Comparison of ENCODE assay signal across 8 cellular contexts in the genomic region with DNA sequence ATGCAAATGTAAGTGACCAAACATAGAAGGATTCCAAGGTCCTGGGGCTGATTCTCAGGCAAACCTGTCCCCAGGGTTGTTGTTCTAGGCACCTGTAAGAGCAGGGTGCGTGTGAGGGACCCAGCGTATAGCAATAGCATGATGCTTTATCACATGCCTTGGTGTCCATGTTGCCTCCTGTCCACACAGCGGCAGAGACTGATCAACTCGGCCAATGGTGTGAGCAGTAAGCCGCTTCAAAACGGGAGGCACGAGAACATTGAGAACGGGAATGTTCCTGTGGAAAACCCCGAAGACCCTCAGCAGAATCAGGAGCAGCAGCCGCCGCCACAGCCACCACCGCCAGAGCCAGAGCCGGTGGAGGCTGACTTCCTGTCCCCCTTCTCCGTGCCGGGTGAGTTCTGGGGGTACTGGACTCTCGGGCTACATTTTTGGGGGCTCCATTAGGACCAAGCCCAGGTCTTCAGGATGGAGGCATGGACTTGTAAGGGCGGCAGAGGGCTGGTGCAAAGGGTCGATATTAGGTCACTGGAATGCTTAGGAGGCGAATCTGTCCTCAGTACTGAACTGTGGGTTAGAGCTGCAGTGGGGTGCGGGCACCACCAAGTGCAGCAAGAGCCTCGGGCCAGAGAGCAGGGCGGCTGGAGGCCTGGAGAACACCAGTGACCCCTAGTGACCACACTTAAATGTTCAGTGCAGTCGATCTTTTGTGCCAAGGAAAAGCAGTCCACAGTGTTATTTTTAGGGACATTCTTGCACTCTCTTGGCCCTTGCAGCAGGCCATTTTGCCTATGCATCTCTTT. TPM values are rescaled to one million over a fixed set of nuclear protein-coding genes. Genes with fewer than 3 reads are reported as not detected.
DNase-seq lines count a peak whose midpoint lies in the region; ATAC-seq lines count a peak whose summit lies in the region.

No MANE protein-coding gene starts in this region.

- DNase-seq in NCI-H1105 treated with DMSO at 0.1 percent for 48 hours (lab: John Stamatoyannopoulos, UW): peak; percentile 27
- DNase-seq in NCI-H1105 (lab: John Stamatoyannopoulos, UW): no peak
- DNase-seq in SHP77 (lab: John Stamatoyannopoulos, UW): peak; percentile 24 to 39
- peak; percentile 44 for DNase-seq in epidermal melanocyte (ENCODE audit: insufficient read length, low spot score)
- DNase-seq in middle frontal gyrus (ENCODE audit: extremely low spot score, low spot score): peak; percentile 18
- DNase-seq in T-helper 17 cell: no peak

- no peaks in the 10 kb centered on the region for H3K9me3 ChIP-seq in T-helper 17 cell (ENCODE audit: control insufficient read depth, low read length, poor library complexity, severe bottlenecking)

- H3K27me3 Mint-ChIP-seq in T-helper 17 cell: no peaks in the 10 kb centered on the region

- H3K4me1 Mint-ChIP-seq in T-helper 17 cell: peaks cover 1% of the 10 kb centered on the region

- H3K36me3 Mint-ChIP-seq in T-helper 17 cell (ENCODE audit: low read depth): no peaks in the 10 kb centered on the region

- ATAC-seq in HG03342 (IDR thresholded peaks at IDR 0.05; ENCODE audit: unreplicated experiment): peak; percentile 55
- no peak for ATAC-seq in HG02973 (IDR thresholded peaks at IDR 0.05; ENCODE audit: unreplicated experiment)
- no peak for ATAC-seq in T-helper 17 cell

- no peak overlapping the region for H3K4me3 Mint-ChIP-seq in T-helper 17 cell

- no peak overlapping the region for H3K27ac Mint-ChIP-seq in T-helper 17 cell

RNA-seq across cellular contexts. Expression of a gene that starts 57.2 kb away (rescaled TPM):
- 10 to 100 TPM; 49.3 to 70.0 TPM for total RNA-seq in T-helper 17 cell

Comparison
In these comparisons a context has a peak if more than half of its experiments do, and no peak if none do; other contexts are left out.
1. DNase-seq: peak in NCI-H1105 treated with DMSO at 0.1 percent for 48 hours (single experiment), SHP77 (2 of 2), epidermal melanocyte (single experiment) and middle frontal gyrus (single experiment); none in NCI-H1105 (single experiment) and T-helper 17 cell (0 of 3).